18 cellular contexts compared by ENCODE assay signal in the genomic region with DNA sequence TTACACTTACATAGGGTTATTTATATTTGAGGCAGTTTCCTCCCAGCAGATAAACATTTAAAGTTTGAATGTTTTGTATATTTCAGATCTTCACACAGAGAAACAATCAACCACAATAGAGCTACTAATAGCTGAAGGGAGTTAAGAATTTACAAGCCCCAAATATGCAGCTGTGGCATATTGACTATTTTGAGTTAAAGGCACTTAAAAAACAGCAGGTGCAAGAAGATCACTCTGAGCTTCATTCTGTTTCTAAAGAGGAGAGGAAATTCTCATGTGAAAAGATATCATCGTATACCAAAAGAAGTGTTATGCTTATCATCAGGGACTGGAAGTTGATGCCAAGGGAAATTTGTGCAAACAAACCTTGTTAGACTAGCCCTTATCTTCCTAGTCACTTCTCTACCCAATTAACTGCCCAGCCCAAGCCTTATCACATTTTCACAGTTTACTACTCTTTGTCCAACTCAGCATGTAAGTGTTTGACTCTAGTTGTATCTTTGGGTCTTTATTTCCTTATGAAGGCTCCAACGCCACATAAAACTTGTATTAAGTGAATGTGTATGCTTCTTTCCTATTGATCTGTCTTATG.
DNase-seq lines count a peak whose midpoint lies in the region; TF ChIP-seq lines count a peak whose summit lies in the region.
"Had no signal": no experiment of that assay in that cellular context is flagged by ENCODE, and none has a peak within 500 bp of the region (broad histone marks: within the 10 kb centered on the region; RNA-seq: fewer than 3 reads in every experiment).

No MANE protein-coding gene starts in this region.

- no peak overlapping the region for H3K4me3 Mint-ChIP-seq in progenitor cell of endocrine pancreas (ENCODE audit: low read depth)
- no peak overlapping the region for H3K4me3 Mint-ChIP-seq in activated naive CD8-positive, alpha-beta T cell treated with anti-CD3 and anti-CD28 coated beads for 36 hours

- H3K4me2 ChIP-seq in MM.1S (ENCODE audit: low read depth, low read length) (no peak overlapping the region), SU-DHL-6 (ENCODE audit: low read depth, low read length, poor library complexity, severe bottlenecking) (no peak overlapping the region)

- intact Hi-C loops in esophagus muscularis mucosa (cut with DNase I), result no loop called here

- H3K27ac ChIP-seq in MM.1S (ENCODE audit: low read length) (no peak overlapping the region), SU-DHL-6 (ENCODE audit: low read depth, low read length) (peak overlapping the region; percentile 36; the same call in 1 of the 2 replicates), esophagus muscularis mucosa (replicated peaks in 1 of 4) (no peak overlapping the region)
- H3K27ac ChIP-seq: C4-2B had no signal

- H3K4me1 ChIP-seq in MM.1S (ENCODE audit: low read length) (no peaks in the 10 kb centered on the region), esophagus muscularis mucosa (no peaks in the 10 kb centered on the region)

- H3K9me3 ChIP-seq in MM.1S (replicated peaks; ENCODE audit: insufficient read depth, low read length) (no peaks in the 10 kb centered on the region), SU-DHL-6 (ENCODE audit: insufficient read depth, low read length) (no peaks in the 10 kb centered on the region), esophagus muscularis mucosa (no peaks in the 10 kb centered on the region)

- no peak for TF ChIP-seq EP300 in esophagus muscularis mucosa (IDR thresholded peaks at IDR 0.05)

- H2AFZ ChIP-seq in MM.1S (ENCODE audit: low read length) (no peak overlapping the region), SU-DHL-6 (ENCODE audit: low read depth, low read length, severe bottlenecking) (no peak overlapping the region)

- H3K36me3 Mint-ChIP-seq in progenitor cell of endocrine pancreas (ENCODE audit: insufficient read depth), result no peaks in the 10 kb centered on the region
- no peaks in the 10 kb centered on the region for H3K36me3 Mint-ChIP-seq in activated naive CD8-positive, alpha-beta T cell treated with anti-CD3 and anti-CD28 coated beads for 36 hours

- no peaks in the 10 kb centered on the region for H3K36me3 ChIP-seq in MM.1S (replicated peaks; ENCODE audit: insufficient read depth, low read length)
- no peaks in the 10 kb centered on the region for H3K36me3 ChIP-seq in SU-DHL-6 (ENCODE audit: low read length)
- no peaks in the 10 kb centered on the region for H3K36me3 ChIP-seq in esophagus muscularis mucosa

- H3K27ac Mint-ChIP-seq in progenitor cell of endocrine pancreas, result peak overlapping the region; percentile 79
- no peak overlapping the region for H3K27ac Mint-ChIP-seq in activated naive CD8-positive, alpha-beta T cell treated with anti-CD3 and anti-CD28 coated beads for 36 hours

- H3K4me3 ChIP-seq in MM.1S (ENCODE audit: low read length) (no peak overlapping the region), SU-DHL-6 (ENCODE audit: insufficient read depth, low read length, poor library complexity, severe bottlenecking) (no peak overlapping the region), esophagus muscularis mucosa (no peak overlapping the region)

- no peaks in the 10 kb centered on the region for H4K20me1 ChIP-seq in MM.1S (ENCODE audit: insufficient read depth, low read length)
- H4K20me1 ChIP-seq in SU-DHL-6 (ENCODE audit: low read depth, low read length), result no peaks in the 10 kb centered on the region

- no peak overlapping the region for H3K9ac ChIP-seq in MM.1S (ENCODE audit: low read length)
- H3K9ac ChIP-seq in SU-DHL-6 (ENCODE audit: low read length), result no peak overlapping the region

- no peaks in the 10 kb centered on the region for H3K9me2 ChIP-seq in MM.1S (replicated peaks; ENCODE audit: insufficient read depth, low read length)
- H3K9me2 ChIP-seq in SU-DHL-6 (replicated peaks; ENCODE audit: insufficient read depth, low read length), result no peaks in the 10 kb centered on the region

- peaks cover 54% of the 10 kb centered on the region for H3K4me1 Mint-ChIP-seq in progenitor cell of endocrine pancreas (ENCODE audit: low read depth)
- no peaks in the 10 kb centered on the region for H3K4me1 Mint-ChIP-seq in activated naive CD8-positive, alpha-beta T cell treated with anti-CD3 and anti-CD28 coated beads for 36 hours

- H3F3A ChIP-seq in MM.1S (ENCODE audit: insufficient read depth, low read length), result no peaks in the 10 kb centered on the region
- H3F3A ChIP-seq in SU-DHL-6 (ENCODE audit: insufficient read depth), result no peaks in the 10 kb centered on the region

- H3K27me3 ChIP-seq in MM.1S (replicated peaks; ENCODE audit: insufficient read depth, low read length) (no peaks in the 10 kb centered on the region), SU-DHL-6 (ENCODE audit: low read length) (no peaks in the 10 kb centered on the region), esophagus muscularis mucosa (peaks cover 0 to 8% (median 0%) of the 10 kb centered on the region in 4 donors)

- 90% methylated on average over 2 of the region's 2 CpGs for WGBS in esophagus muscularis mucosa

- TF ChIP-seq CTCF in MM.1S (IDR thresholded peaks at IDR 0.05; ENCODE audit: low read length) (no peak), SU-DHL-6 (IDR thresholded peaks at IDR 0.05; ENCODE audit: insufficient read depth, low read length, poor library complexity, severe bottlenecking) (no peak), esophagus muscularis mucosa (IDR thresholded peaks at IDR 0.05) (no peak), progenitor cell of endocrine pancreas (IDR thresholded peaks at IDR 0.05; ENCODE audit: unreplicated experiment) (no peak)

- peak; percentile 18 for DNase-seq in MM.1S
- DNase-seq in esophagus muscularis mucosa (ENCODE audit: extremely low spot score), result peak; percentile 4
- DNase-seq in progenitor cell of endocrine pancreas (ENCODE audit: low spot score, unreplicated experiment), result no peak
- DNase-seq in NK-92 (lab: John Stamatoyannopoulos, UW; ENCODE audit: unreplicated experiment), result no peak
- DNase-seq in NCI-H1694 (lab: John Stamatoyannopoulos, UW), result no peak
- DNase-seq in activated naive CD8-positive, alpha-beta T cell treated with anti-CD3 and anti-CD28 coated beads for 36 hours, result no peak
- DNase-seq in activated T-cell treated with anti-CD3 and anti-CD28 coated beads for 4 hours, result no peak
- DNase-seq: DMS 273 treated with DMSO at 0.1 percent for 48 hours, GF-D8, H7, Karpas-422, NCI-H1105 treated with DMSO at 0.1 percent for 48 hours, NCI-H2029, NCI-H226, NCI-H524 treated with DMSO at 0.1 percent for 48 hours, SHP77 treated with DMSO at 0.1 percent for 48 hours had no signal

- TF ChIP-seq POLR2A in esophagus muscularis mucosa (IDR thresholded peaks at IDR 0.05; ENCODE audit: low read depth), result no peak

- no peaks in the 10 kb centered on the region for H3K27me3 Mint-ChIP-seq in progenitor cell of endocrine pancreas
- H3K27me3 Mint-ChIP-seq in activated naive CD8-positive, alpha-beta T cell treated with anti-CD3 and anti-CD28 coated beads for 36 hours, result peaks cover 34% of the 10 kb centered on the region

- H3K79me2 ChIP-seq in MM.1S (ENCODE audit: low read length) (no peaks in the 10 kb centered on the region), SU-DHL-6 (ENCODE audit: insufficient read depth, low read length) (no peaks in the 10 kb centered on the region)

- no peaks in the 10 kb centered on the region for H3K9me3 Mint-ChIP-seq in progenitor cell of endocrine pancreas (ENCODE audit: low read depth)
- H3K9me3 Mint-ChIP-seq in activated naive CD8-positive, alpha-beta T cell treated with anti-CD3 and anti-CD28 coated beads for 36 hours, result no peaks in the 10 kb centered on the region

Comparison
In these comparisons a context has a peak if more than half of its experiments do, and no peak if none do; other contexts are left out.
1. DNase-seq: peak in MM.1S (single experiment) and esophagus muscularis mucosa (single experiment); none in progenitor cell of endocrine pancreas (single experiment), NK-92 (single experiment), NCI-H1694 (single experiment), activated naive CD8-positive, alpha-beta T cell treated with anti-CD3 and anti-CD28 coated beads for 36 hours (single experiment) and activated T-cell treated with anti-CD3 and anti-CD28 coated beads for 4 hours (single experiment).